ENCODE assay signal across 1 cellular context in genomic region chr2:85015653-85016360, GRCh38.
TF ChIP-seq lines count a peak whose summit lies in the region.

No MANE protein-coding gene starts in this region.

TF ChIP-seq in HCT116, 20 proteins besides CTCF, POLR2A, EP300 and RAD21 (continued from another document):
- no peak for TF ChIP-seq REST (IDR thresholded peaks at IDR 0.05; ENCODE audit: low read depth)
- no peak for TF ChIP-seq ATF3 (IDR thresholded peaks at IDR 0.05)
- no peak for TF ChIP-seq SIN3A (IDR thresholded peaks at IDR 0.05; ENCODE audit: low read depth)
- no peak for TF ChIP-seq SRF (IDR thresholded peaks at IDR 0.05; ENCODE audit: low read depth)
- TF ChIP-seq EZH2 (IDR thresholded peaks at IDR 0.05), result no peak
- no peak for TF ChIP-seq YY1 (IDR thresholded peaks at IDR 0.05; ENCODE audit: extremely low read depth, insufficient replicate concordance, low read depth, low read length)
- TF ChIP-seq EGR1 (IDR thresholded peaks at IDR 0.05; ENCODE audit: low read depth), result no peak
- TF ChIP-seq FOSL1 (IDR thresholded peaks at IDR 0.05; ENCODE audit: low read depth), result no peak
- TF ChIP-seq TCF7L2 (IDR thresholded peaks at IDR 0.05; ENCODE audit: borderline replicate concordance, extremely low read depth, insufficient read depth, insufficient read length), result no peak
- no peak for TF ChIP-seq ZNF274 (IDR thresholded peaks at IDR 0.05; ENCODE audit: low read depth, low read length)
